Comparison of ENCODE assay signal across 36 cellular contexts in the genomic region with DNA sequence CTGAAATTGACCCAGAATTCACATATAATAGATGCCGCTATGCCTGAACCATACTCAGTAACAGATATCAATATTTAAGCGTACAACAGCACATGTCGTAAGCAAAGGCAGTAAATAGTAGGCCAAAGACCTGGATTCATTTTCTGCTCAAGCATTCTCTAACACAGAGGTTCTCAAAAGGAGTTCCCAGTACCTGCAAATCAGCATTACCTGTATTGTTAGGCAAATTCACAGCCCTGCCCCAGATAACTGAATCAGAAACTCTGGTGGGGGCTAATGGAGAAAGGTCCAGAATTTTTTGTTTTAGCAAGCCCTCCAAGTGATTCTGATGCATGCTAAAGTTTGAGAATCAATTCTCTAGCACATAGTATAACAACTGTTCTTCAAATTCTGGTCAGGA. TPM values are rescaled to one million over a fixed set of nuclear protein-coding genes. Genes with fewer than 3 reads are reported as not detected.
"Had no signal": no experiment of that assay in that cellular context is flagged by ENCODE, and none has a peak within 500 bp of the region (broad histone marks: within the 10 kb centered on the region; RNA-seq: fewer than 3 reads in every experiment).

No MANE protein-coding gene starts in this region.

- H3K4me1 Mint-ChIP-seq: activated CD4-positive, alpha-beta memory T cell treated with anti-CD3 and anti-CD28 coated beads, Interleukin-2, amount 10 ng/mL, durations not matched to agents 7 days and 5 days; activated CD4-positive, alpha-beta T cell treated with anti-CD3 and anti-CD28 coated beads for 36 hours; activated CD4-positive, alpha-beta T cell treated with anti-CD3 and anti-CD28 coated beads, Interleukin-2, amount 10 ng/mL, durations not matched to agents 7 days and 5 days; activated CD8-positive, alpha-beta memory T cell treated with anti-CD3 and anti-CD28 coated beads, Interleukin-2, amount 10 ng/mL, durations not matched to agents 7 days and 5 days; activated naive CD8-positive, alpha-beta T cell treated with anti-CD3 and anti-CD28 coated beads for 36 hours; activated T-helper 17 cell treated with anti-CD3 and anti-CD28 coated beads, Interleukin-2, amount 50 U/mL, for 72 hours had no signal

- H3K27ac Mint-ChIP-seq: activated CD4-positive, alpha-beta memory T cell treated with anti-CD3 and anti-CD28 coated beads, Interleukin-2, amount 10 ng/mL, durations not matched to agents 7 days and 5 days; activated CD4-positive, alpha-beta T cell treated with anti-CD3 and anti-CD28 coated beads for 36 hours; activated CD4-positive, alpha-beta T cell treated with anti-CD3 and anti-CD28 coated beads, Interleukin-2, amount 10 ng/mL, durations not matched to agents 7 days and 5 days; activated CD8-positive, alpha-beta memory T cell treated with anti-CD3 and anti-CD28 coated beads, Interleukin-2, amount 10 ng/mL, durations not matched to agents 7 days and 5 days; activated CD8-positive, alpha-beta T cell treated with anti-CD3 and anti-CD28 coated beads, Interleukin-2, amount 10 ng/mL, durations not matched to agents 7 days and 5 days; activated naive CD4-positive, alpha-beta T cell treated with anti-CD3 and anti-CD28 coated beads for 36 hours; activated naive CD4-positive, alpha-beta T cell treated with anti-CD3 and anti-CD28 coated beads, Interleukin-2, amount 50 U/mL, for 72 hours; activated naive CD8-positive, alpha-beta T cell treated with anti-CD3 and anti-CD28 coated beads for 36 hours; activated T-cell treated with anti-CD3 and anti-CD28 coated beads, Interleukin-2, amount 50 U/mL, for 72 hours; activated T-helper 1 cell treated with anti-CD3 and anti-CD28 coated beads, Interleukin-12 subunit alpha, Interleukin-12 subunit beta, Interleukin-2, Interleukin-4 antibody, amounts not matched to agents 30 ng/mL and 10 ng/mL and 1 ng/mL, durations not matched to agents 14 hours and 24 hours and 36 hours; activated T-helper 17 cell treated with anti-CD3 and anti-CD28 coated beads, Interleukin-2, amount 50 U/mL, for 72 hours; T-helper 1 cell treated with Interleukin-12 subunit alpha and Interleukin-12 subunit beta and Interleukin-4 antibody, amounts not matched to agents 30 μg/mL and 1 μg/mL, for 36 hours; T-helper 2 cell treated with Interferon-gamma antibody and Interleukin-4, amounts not matched to agents 5 μg/mL and 100 μg/mL, for 36 hours had no signal

- H3K9me3 Mint-ChIP-seq: activated CD4-positive, alpha-beta memory T cell treated with anti-CD3 and anti-CD28 coated beads, Interleukin-2, amount 10 ng/mL, durations not matched to agents 7 days and 5 days; activated CD4-positive, alpha-beta T cell treated with anti-CD3 and anti-CD28 coated beads, Interleukin-2, amount 10 ng/mL, durations not matched to agents 7 days and 5 days; activated naive CD4-positive, alpha-beta T cell treated with anti-CD3 and anti-CD28 coated beads for 36 hours; activated naive CD4-positive, alpha-beta T cell treated with anti-CD3 and anti-CD28 coated beads, Interleukin-2, amount 50 U/mL, for 72 hours; activated naive CD8-positive, alpha-beta T cell treated with anti-CD3 and anti-CD28 coated beads for 36 hours; activated T-cell treated with anti-CD3 and anti-CD28 coated beads, Interleukin-2, amount 50 U/mL, for 4 hours; activated T-cell treated with anti-CD3 and anti-CD28 coated beads, Interleukin-2, amount 50 U/mL, for 72 hours; activated T-helper 1 cell treated with anti-CD3 and anti-CD28 coated beads, Interleukin-12 subunit alpha, Interleukin-12 subunit beta, Interleukin-2, Interleukin-4 antibody, amounts not matched to agents 30 ng/mL and 10 ng/mL and 1 ng/mL, durations not matched to agents 14 hours and 24 hours and 36 hours; activated T-helper 17 cell treated with anti-CD3 and anti-CD28 coated beads, Interleukin-2, amount 50 U/mL, for 72 hours; T-helper 1 cell treated with Interleukin-12 subunit alpha and Interleukin-12 subunit beta and Interleukin-4 antibody, amounts not matched to agents 30 μg/mL and 1 μg/mL, for 36 hours; T-helper 2 cell treated with Interferon-gamma antibody and Interleukin-4, amounts not matched to agents 5 μg/mL and 100 μg/mL, for 36 hours had no signal

- H3K36me3 Mint-ChIP-seq: activated CD8-positive, alpha-beta memory T cell treated with anti-CD3 and anti-CD28 coated beads, Interleukin-2, amount 10 ng/mL, durations not matched to agents 7 days and 5 days; activated naive CD4-positive, alpha-beta T cell treated with anti-CD3 and anti-CD28 coated beads, Interleukin-2, amount 50 U/mL, for 72 hours; activated naive CD8-positive, alpha-beta T cell treated with anti-CD3 and anti-CD28 coated beads for 36 hours had no signal

- H3K4me1 ChIP-seq: adrenal gland, body of pancreas, breast epithelium had no signal

- H3K4me3 ChIP-seq: adrenal gland, body of pancreas, breast epithelium had no signal

- H3K4me3 Mint-ChIP-seq: activated CD4-positive, alpha-beta memory T cell treated with anti-CD3 and anti-CD28 coated beads, Interleukin-2, amount 10 ng/mL, durations not matched to agents 7 days and 5 days; activated CD4-positive, alpha-beta T cell treated with anti-CD3 and anti-CD28 coated beads for 36 hours; activated CD4-positive, alpha-beta T cell treated with anti-CD3 and anti-CD28 coated beads, Interleukin-2, amount 10 ng/mL, durations not matched to agents 7 days and 5 days; activated CD8-positive, alpha-beta memory T cell treated with anti-CD3 and anti-CD28 coated beads, Interleukin-2, amount 10 ng/mL, durations not matched to agents 7 days and 5 days; activated CD8-positive, alpha-beta T cell treated with anti-CD3 and anti-CD28 coated beads, Interleukin-2, amount 10 ng/mL, durations not matched to agents 7 days and 5 days; activated naive CD4-positive, alpha-beta T cell treated with anti-CD3 and anti-CD28 coated beads for 36 hours; activated naive CD8-positive, alpha-beta T cell treated with anti-CD3 and anti-CD28 coated beads for 36 hours; activated T-cell treated with anti-CD3 and anti-CD28 coated beads, Interleukin-2, amount 50 U/mL, for 4 hours; activated T-cell treated with anti-CD3 and anti-CD28 coated beads, Interleukin-2, amount 50 U/mL, for 72 hours; activated T-helper 1 cell treated with anti-CD3 and anti-CD28 coated beads, Interleukin-12 subunit alpha, Interleukin-12 subunit beta, Interleukin-2, Interleukin-4 antibody, amounts not matched to agents 30 ng/mL and 10 ng/mL and 1 ng/mL, durations not matched to agents 14 hours and 24 hours and 36 hours; activated T-helper 17 cell treated with anti-CD3 and anti-CD28 coated beads, Interleukin-2, amount 50 U/mL, for 72 hours; T-helper 1 cell treated with Interleukin-12 subunit alpha and Interleukin-12 subunit beta and Interleukin-4 antibody, amounts not matched to agents 30 μg/mL and 1 μg/mL, for 36 hours; T-helper 2 cell treated with Interferon-gamma antibody and Interleukin-4, amounts not matched to agents 5 μg/mL and 100 μg/mL, for 36 hours had no signal

- H3K36me3 ChIP-seq: adrenal gland, brain microvascular endothelial cell, breast epithelium had no signal

- H3K27me3 ChIP-seq: adrenal gland, body of pancreas, brain microvascular endothelial cell, breast epithelium had no signal

- ATAC-seq: activated CD4-positive, alpha-beta T cell treated with anti-CD3 and anti-CD28 coated beads for 36 hours; activated CD4-positive, CD25-positive, alpha-beta regulatory T cell treated with anti-CD3 and anti-CD28 coated beads, Interleukin-2, amount 50 U/mL, for 24 hours; activated CD8-positive, alpha-beta memory T cell treated with anti-CD3 and anti-CD28 coated beads, Interleukin-2, amount 10 ng/mL, durations not matched to agents 7 days and 5 days; activated CD8-positive, alpha-beta T cell treated with anti-CD3 and anti-CD28 coated beads, Interleukin-2, amount 10 ng/mL, durations not matched to agents 7 days and 5 days; activated naive CD4-positive, alpha-beta T cell treated with anti-CD3 and anti-CD28 coated beads, Interleukin-2, amount 50 U/mL, for 72 hours; activated T-cell treated with anti-CD3 and anti-CD28 coated beads, Interleukin-2, amount 50 U/mL, for 4 hours; activated T-cell treated with anti-CD3 and anti-CD28 coated beads, Interleukin-2, amount 50 U/mL, for 72 hours; activated T-helper 17 cell treated with anti-CD3 and anti-CD28 coated beads, Interleukin-2, amount 50 U/mL, for 72 hours; body of pancreas had no signal

- H3K27ac ChIP-seq: adrenal gland, body of pancreas, brain microvascular endothelial cell, breast epithelium, VCaP had no signal

- H3K9me3 ChIP-seq: adrenal gland, body of pancreas, breast epithelium had no signal

- DNase-seq: activated CD4-positive, alpha-beta memory T cell treated with anti-CD3 and anti-CD28 coated beads, Interleukin-2, amount 10 ng/mL, durations not matched to agents 7 days and 5 days; activated CD4-positive, alpha-beta T cell treated with anti-CD3 and anti-CD28 coated beads for 1 hour; activated CD4-positive, alpha-beta T cell treated with anti-CD3 and anti-CD28 coated beads for 36 hours; activated CD4-positive, alpha-beta T cell treated with anti-CD3 and anti-CD28 coated beads for 48 hours; activated CD4-positive, alpha-beta T cell treated with anti-CD3 and anti-CD28 coated beads, Interleukin-2, amount 10 ng/mL, durations not matched to agents 7 days and 5 days; activated CD4-positive, alpha-beta T cell treated with anti-CD3 and anti-CD28 coated beads, Interleukin-2, amount 50 U/mL, for 48 hours; activated CD4-positive, CD25-positive, alpha-beta regulatory T cell; activated CD8-positive, alpha-beta memory T cell treated with anti-CD3 and anti-CD28 coated beads for 24 hours; activated CD8-positive, alpha-beta memory T cell treated with anti-CD3 and anti-CD28 coated beads, Interleukin-2, amount 10 ng/mL, durations not matched to agents 7 days and 5 days; activated CD8-positive, alpha-beta memory T cell treated with anti-CD3 and anti-CD28 coated beads, Interleukin-2, amount 50 U/mL, for 48 hours; activated CD8-positive, alpha-beta T cell treated with anti-CD3 and anti-CD28 coated beads, Interleukin-2, amount 10 ng/mL, durations not matched to agents 7 days and 5 days; activated effector memory CD4-positive, alpha-beta T cell treated with anti-CD3 and anti-CD28 coated beads, Interleukin-2, amount 50 U/mL, for 16 hours; activated gamma-delta T cell treated with Interleukin-2 at 50 U/mL for 16 hours; activated naive CD4-positive, alpha-beta T cell; activated naive CD4-positive, alpha-beta T cell treated with anti-CD3 and anti-CD28 coated beads for 36 hours; activated naive CD4-positive, alpha-beta T cell treated with anti-CD3 and anti-CD28 coated beads, Interleukin-2, amount 50 U/mL, for 16 hours; activated naive CD8-positive, alpha-beta T cell treated with anti-CD3 and anti-CD28 coated beads for 36 hours; activated T-cell treated with anti-CD3 and anti-CD28 coated beads, Interleukin-2, amount 50 U/mL, for 4 hours; activated T-cell treated with anti-CD3 and anti-CD28 coated beads, Interleukin-2, amount 50 U/mL, for 72 hours; adrenal gland; amniotic stem cell; aorta; body of pancreas; brain microvascular endothelial cell; central memory CD4-positive, alpha-beta T cell; T-helper 1 cell; T-helper 2 cell; T-helper 9 cell had no signal

RNA-seq across cellular contexts. Expression of gene RSPO3, which starts 36.0 kb away (rescaled TPM):
- total RNA-seq: activated CD4-positive, alpha-beta memory T cell treated with anti-CD3 and anti-CD28 coated beads, Interleukin-2, amount 10 ng/mL, durations not matched to agents 7 days and 5 days; activated CD4-positive, alpha-beta T cell treated with anti-CD3 and anti-CD28 coated beads for 36 hours; activated CD4-positive, alpha-beta T cell treated with anti-CD3 and anti-CD28 coated beads, Interleukin-2, amount 10 ng/mL, durations not matched to agents 7 days and 5 days; activated CD8-positive, alpha-beta memory T cell treated with anti-CD3 and anti-CD28 coated beads, Interleukin-2, amount 10 ng/mL, durations not matched to agents 7 days and 5 days; activated CD8-positive, alpha-beta T cell treated with anti-CD3 and anti-CD28 coated beads, Interleukin-2, amount 10 ng/mL, durations not matched to agents 7 days and 5 days; activated naive CD4-positive, alpha-beta T cell treated with anti-CD3 and anti-CD28 coated beads for 36 hours; activated naive CD4-positive, alpha-beta T cell treated with anti-CD3 and anti-CD28 coated beads, Interleukin-2, amount 50 U/mL, for 72 hours; activated naive CD8-positive, alpha-beta T cell treated with anti-CD3 and anti-CD28 coated beads for 36 hours; activated T-cell treated with anti-CD3 and anti-CD28 coated beads, Interleukin-2, amount 50 U/mL, for 4 hours; activated T-cell treated with anti-CD3 and anti-CD28 coated beads, Interleukin-2, amount 50 U/mL, for 72 hours; activated T-helper 1 cell treated with anti-CD3 and anti-CD28 coated beads, Interleukin-12 subunit alpha, Interleukin-12 subunit beta, Interleukin-2, Interleukin-4 antibody, amounts not matched to agents 30 ng/mL and 10 ng/mL and 1 ng/mL, durations not matched to agents 14 hours and 24 hours and 36 hours; activated T-helper 17 cell treated with anti-CD3 and anti-CD28 coated beads, Interleukin-2, amount 50 U/mL, for 72 hours had no signal
